1 cellular context compared by ENCODE assay signal in the genomic region with DNA sequence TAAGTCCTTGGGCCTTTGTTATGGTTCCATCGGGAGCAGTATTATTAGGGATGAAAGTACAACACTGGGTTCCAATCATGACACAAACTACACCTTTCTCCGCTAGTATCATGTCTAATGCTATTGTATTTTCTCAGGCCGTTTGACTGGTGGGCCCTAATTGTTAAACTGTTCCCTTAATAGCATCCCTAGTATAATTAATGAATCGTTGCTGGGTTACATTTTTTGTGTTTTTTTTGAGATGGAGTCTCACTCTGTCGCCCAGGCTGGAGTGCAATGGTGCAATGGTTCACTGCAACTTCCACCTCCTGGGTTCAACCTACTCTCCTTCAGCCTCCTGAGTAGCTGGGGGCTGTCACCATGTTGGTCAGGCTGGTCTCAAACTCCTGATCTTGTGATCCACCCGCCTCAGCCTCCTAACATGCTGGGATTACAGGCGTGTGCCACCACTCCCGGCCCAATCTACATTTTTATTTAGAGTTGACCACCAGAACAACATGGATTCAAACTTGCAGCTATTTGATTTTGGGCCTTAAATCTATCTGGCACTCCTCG.
TF ChIP-seq lines count a peak whose summit lies in the region.

No MANE protein-coding gene starts in this region.

TF ChIP-seq in HepG2, 621 proteins besides CTCF, POLR2A, EP300 and RAD21 (continued from another document):
- TF ChIP-seq, protein P1, sequence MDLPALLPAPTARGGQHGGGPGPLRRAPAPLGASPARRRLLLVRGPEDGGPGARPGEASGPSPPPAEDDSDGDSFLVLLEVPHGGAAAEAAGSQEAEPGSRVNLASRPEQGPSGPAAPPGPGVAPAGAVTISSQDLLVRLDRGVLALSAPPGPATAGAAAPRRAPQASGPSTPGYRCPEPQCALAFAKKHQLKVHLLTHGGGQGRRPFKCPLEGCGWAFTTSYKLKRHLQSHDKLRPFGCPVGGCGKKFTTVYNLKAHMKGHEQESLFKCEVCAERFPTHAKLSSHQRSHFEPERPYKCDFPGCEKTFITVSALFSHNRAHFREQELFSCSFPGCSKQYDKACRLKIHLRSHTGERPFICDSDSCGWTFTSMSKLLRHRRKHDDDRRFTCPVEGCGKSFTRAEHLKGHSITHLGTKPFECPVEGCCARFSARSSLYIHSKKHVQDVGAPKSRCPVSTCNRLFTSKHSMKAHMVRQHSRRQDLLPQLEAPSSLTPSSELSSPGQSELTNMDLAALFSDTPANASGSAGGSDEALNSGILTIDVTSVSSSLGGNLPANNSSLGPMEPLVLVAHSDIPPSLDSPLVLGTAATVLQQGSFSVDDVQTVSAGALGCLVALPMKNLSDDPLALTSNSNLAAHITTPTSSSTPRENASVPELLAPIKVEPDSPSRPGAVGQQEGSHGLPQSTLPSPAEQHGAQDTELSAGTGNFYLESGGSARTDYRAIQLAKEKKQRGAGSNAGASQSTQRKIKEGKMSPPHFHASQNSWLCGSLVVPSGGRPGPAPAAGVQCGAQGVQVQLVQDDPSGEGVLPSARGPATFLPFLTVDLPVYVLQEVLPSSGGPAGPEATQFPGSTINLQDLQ (CRISPR knock-in tag; IDR thresholded peaks at IDR 0.05) = no peak
- TF ChIP-seq ZNF333 (CRISPR knock-in tag; IDR thresholded peaks at IDR 0.05; ENCODE audit: borderline replicate concordance) = no peak
- TF ChIP-seq ZNF3 (CRISPR knock-in tag; IDR thresholded peaks at IDR 0.05) = no peak
- 0 out of 2 replicates have a peak, but pooled peaks have one; percentile 1 for TF ChIP-seq MIER3 (CRISPR knock-in tag; IDR thresholded peaks at IDR 0.05; ENCODE audit: borderline replicate concordance)
- TF ChIP-seq ARNT2 (CRISPR knock-in tag; IDR thresholded peaks at IDR 0.05; ENCODE audit: low read depth) = 0 out of 2 replicates have a peak, but pooled peaks have one; percentile 62
- no peak for TF ChIP-seq GRHL1 (CRISPR knock-in tag; conservative IDR thresholded peaks at IDR 0.05)
- TF ChIP-seq KDM3A (CRISPR knock-in tag; IDR thresholded peaks at IDR 0.05; ENCODE audit: low read depth) = 0 out of 2 replicates have a peak, but pooled peaks have one; percentile 22
- 0 out of 2 replicates have a peak, but pooled peaks have one; percentile 17 for TF ChIP-seq ZNF44 (CRISPR knock-in tag; IDR thresholded peaks at IDR 0.05)
- TF ChIP-seq ATF7-NPFF (CRISPR knock-in tag; IDR thresholded peaks at IDR 0.05; ENCODE audit: low read depth) = 0 out of 2 replicates have a peak, but pooled peaks have one; percentile 15
- TF ChIP-seq ATF7 (IDR thresholded peaks at IDR 0.05) = no peak
- no peak for TF ChIP-seq ATF7 (CRISPR knock-in tag; IDR thresholded peaks at IDR 0.05)
- 0 out of 2 replicates have a peak, but pooled peaks have one; percentile 31 for TF ChIP-seq HOXA5 (CRISPR knock-in tag; IDR thresholded peaks at IDR 0.05)
- no peak for TF ChIP-seq FIP1L1 (IDR thresholded peaks at IDR 0.05; ENCODE audit: borderline replicate concordance, insufficient read depth, low read depth, low read length)
- no peak for TF ChIP-seq PAX8 (CRISPR knock-in tag; IDR thresholded peaks at IDR 0.05; ENCODE audit: borderline replicate concordance)
- TF ChIP-seq ZBTB3 (CRISPR knock-in tag; IDR thresholded peaks at IDR 0.05; ENCODE audit: borderline replicate concordance, low read depth) = no peak
- TF ChIP-seq NKX3-1 (CRISPR knock-in tag; IDR thresholded peaks at IDR 0.05) = 0 out of 2 replicates have a peak, but pooled peaks have one; percentile 39
- no peak for TF ChIP-seq RFX1 (IDR thresholded peaks at IDR 0.05)
- TF ChIP-seq ATF4 (CRISPR knock-in tag; IDR thresholded peaks at IDR 0.05) = 0 out of 4 replicates have a peak, but pooled peaks of 1 of the 2 experiments have one; percentile 35
- TF ChIP-seq NONO (IDR thresholded peaks at IDR 0.05) = no peak
- TF ChIP-seq NONO (CRISPR knock-in tag; conservative IDR thresholded peaks at IDR 0.05) = no peak
- peak; percentile 24; the same call in 1 of the 2 replicates for TF ChIP-seq ARID4A (CRISPR knock-in tag; IDR thresholded peaks at IDR 0.05; ENCODE audit: borderline replicate concordance)
- TF ChIP-seq ZNF780A (CRISPR knock-in tag; IDR thresholded peaks at IDR 0.05) = 0 out of 2 replicates have a peak, but pooled peaks have one; percentile 13
- 0 out of 2 replicates have a peak, but pooled peaks have one; percentile 14 for TF ChIP-seq ZFX (CRISPR knock-in tag; IDR thresholded peaks at IDR 0.05; ENCODE audit: low read depth)
- TF ChIP-seq CHD2 (IDR thresholded peaks at IDR 0.05; ENCODE audit: low read depth, low read length) = no peak
- TF ChIP-seq CEBPG (CRISPR knock-in tag; IDR thresholded peaks at IDR 0.05) = 0 out of 2 replicates have a peak, but pooled peaks have one; percentile 6
- TF ChIP-seq AKAP8 (CRISPR knock-in tag; IDR thresholded peaks at IDR 0.05) = no peak
- TF ChIP-seq THAP7 (CRISPR knock-in tag; IDR thresholded peaks at IDR 0.05) = peak; percentile 23; the same call in 1 of the 2 replicates
- no peak for TF ChIP-seq ZNF367 (CRISPR knock-in tag; IDR thresholded peaks at IDR 0.05; ENCODE audit: borderline replicate concordance)
- no peak for TF ChIP-seq SALL2 (CRISPR knock-in tag; IDR thresholded peaks at IDR 0.05)
- TF ChIP-seq, protein P2, sequence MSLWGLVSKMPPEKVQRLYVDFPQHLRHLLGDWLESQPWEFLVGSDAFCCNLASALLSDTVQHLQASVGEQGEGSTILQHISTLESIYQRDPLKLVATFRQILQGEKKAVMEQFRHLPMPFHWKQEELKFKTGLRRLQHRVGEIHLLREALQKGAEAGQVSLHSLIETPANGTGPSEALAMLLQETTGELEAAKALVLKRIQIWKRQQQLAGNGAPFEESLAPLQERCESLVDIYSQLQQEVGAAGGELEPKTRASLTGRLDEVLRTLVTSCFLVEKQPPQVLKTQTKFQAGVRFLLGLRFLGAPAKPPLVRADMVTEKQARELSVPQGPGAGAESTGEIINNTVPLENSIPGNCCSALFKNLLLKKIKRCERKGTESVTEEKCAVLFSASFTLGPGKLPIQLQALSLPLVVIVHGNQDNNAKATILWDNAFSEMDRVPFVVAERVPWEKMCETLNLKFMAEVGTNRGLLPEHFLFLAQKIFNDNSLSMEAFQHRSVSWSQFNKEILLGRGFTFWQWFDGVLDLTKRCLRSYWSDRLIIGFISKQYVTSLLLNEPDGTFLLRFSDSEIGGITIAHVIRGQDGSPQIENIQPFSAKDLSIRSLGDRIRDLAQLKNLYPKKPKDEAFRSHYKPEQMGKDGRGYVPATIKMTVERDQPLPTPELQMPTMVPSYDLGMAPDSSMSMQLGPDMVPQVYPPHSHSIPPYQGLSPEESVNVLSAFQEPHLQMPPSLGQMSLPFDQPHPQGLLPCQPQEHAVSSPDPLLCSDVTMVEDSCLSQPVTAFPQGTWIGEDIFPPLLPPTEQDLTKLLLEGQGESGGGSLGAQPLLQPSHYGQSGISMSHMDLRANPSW (CRISPR knock-in tag; IDR thresholded peaks at IDR 0.05; ENCODE audit: borderline replicate concordance) = no peak
- 0 out of 2 replicates have a peak, but pooled peaks have one; percentile 60 for TF ChIP-seq EED (CRISPR knock-in tag; IDR thresholded peaks at IDR 0.05)
- 0 out of 2 replicates have a peak, but pooled peaks have one; percentile 5 for TF ChIP-seq ZNF777 (CRISPR knock-in tag; IDR thresholded peaks at IDR 0.05)
- TF ChIP-seq RBM22 (optimal IDR thresholded peaks at IDR 0.05; ENCODE audit: low read length) = no peak
- no peak; the same call in 1 of the 2 replicates for TF ChIP-seq IRF2 (CRISPR knock-in tag; IDR thresholded peaks at IDR 0.05)
- no peak; the same call in 1 of the 2 replicates for TF ChIP-seq ZNF230 (CRISPR knock-in tag; IDR thresholded peaks at IDR 0.05)
- TF ChIP-seq PRMT3 (CRISPR knock-in tag; IDR thresholded peaks at IDR 0.05; ENCODE audit: borderline replicate concordance, low read depth) = 0 out of 2 replicates have a peak, but pooled peaks have one; percentile 4
- TF ChIP-seq KMT2A (CRISPR knock-in tag; IDR thresholded peaks at IDR 0.05) = 0 out of 2 replicates have a peak, but pooled peaks have one; percentile 0
